17 cellular contexts compared by ENCODE assay signal in the genomic region with DNA sequence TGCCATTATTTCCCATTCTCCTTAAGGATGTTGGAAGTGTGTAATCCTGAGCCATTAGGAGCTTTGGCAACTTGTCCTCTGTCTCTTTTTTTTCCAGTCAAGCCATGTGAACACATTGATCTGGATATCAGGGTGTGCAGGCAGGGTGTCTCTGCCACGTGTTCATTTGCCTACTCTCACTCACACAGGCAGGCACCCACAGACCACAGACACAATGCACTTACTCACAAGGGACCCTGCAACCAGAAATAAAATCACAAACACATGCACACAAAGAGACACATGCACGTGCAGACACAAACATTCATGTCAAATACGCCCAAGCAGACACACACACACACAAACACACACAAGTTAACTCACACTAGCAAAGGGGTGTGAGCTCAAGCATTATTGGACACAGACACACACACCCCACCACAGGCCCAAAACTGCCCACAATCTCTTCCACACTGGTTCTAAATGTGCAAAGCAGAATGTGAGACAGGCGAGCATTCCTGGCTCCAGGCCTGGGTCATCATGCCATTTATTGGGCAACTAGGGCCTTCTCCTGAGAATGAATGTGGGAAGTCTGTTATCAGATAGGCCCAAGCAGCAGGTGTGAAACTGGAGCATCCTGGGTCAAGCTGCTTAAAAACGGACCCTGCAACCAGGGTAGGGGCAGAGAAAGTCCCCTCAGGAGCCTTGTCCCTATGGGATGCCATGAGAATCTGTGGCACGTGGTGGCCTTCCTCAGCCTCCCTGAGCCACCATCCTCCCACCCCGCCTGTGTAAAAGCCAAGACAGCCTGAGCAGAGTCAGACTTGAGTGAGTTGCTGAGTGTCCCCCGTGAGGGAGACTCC.
A peak's percentile ranks its signal among the peaks of the same experiment; 100 is the strongest.
DNase-seq lines count a peak whose midpoint lies in the region; ATAC-seq, FAIRE-seq and TF ChIP-seq lines count a peak whose summit lies in the region.
"Had no signal": no experiment of that assay in that cellular context is flagged by ENCODE, and none has a peak within 500 bp of the region (broad histone marks: within the 10 kb centered on the region; RNA-seq: fewer than 3 reads in every experiment).

No MANE protein-coding gene starts in this region.

- no peak for FAIRE-seq in GM12878 (lab: Jason Lieb, UNC)
- FAIRE-seq: bronchial epithelial cell, frontal cortex had no signal

- WGBS in H9 (ENCODE audit: extremely low coverage, insufficient read length, low lambda C conversion rate) = no CpG with 5 or more reads among the region's 8 CpGs
- 45% methylated on average over 8 of the region's 8 CpGs for WGBS in GM12878 (ENCODE audit: insufficient coverage, insufficient replicate concordance, low lambda C conversion rate, missing lambda C conversion rate)

- H3K23me2 ChIP-seq in H9 (ENCODE audit: insufficient read length, low read depth, low read length, poor library complexity, severe bottlenecking) = no peaks in the 10 kb centered on the region

- H3K4me2 ChIP-seq in BLaER1 treated with 17β-estradiol and CSF1 and Interleukin-3, amounts not matched to agents 10 nM and 100 nM = peak overlapping the region; percentile 70 to 79 (median 75)
- no peak overlapping the region for H3K4me2 ChIP-seq in H9 (ENCODE audit: insufficient read depth, insufficient read length, low read length)
- no peak overlapping the region for H3K4me2 ChIP-seq in GM12878 (ENCODE audit: control insufficient read depth, insufficient read depth)

- H3K79me1 ChIP-seq in H9 (ENCODE audit: insufficient read depth, low read depth, low read length, poor library complexity, severe bottlenecking) = no peaks in the 10 kb centered on the region

- H3K56ac ChIP-seq in H9 (ENCODE audit: insufficient read length, low read depth, low read length) = no peak overlapping the region

- no peak for TF ChIP-seq POLR2A in GM12878 (IDR thresholded peaks at IDR 0.05; ENCODE audit: low read depth, low read length)

- TF ChIP-seq CTCF in H9 (conservative IDR thresholded peaks at IDR 0.05) = no peak
- TF ChIP-seq CTCF in GM12878 (IDR thresholded peaks at IDR 0.05 in 2 of 3, conservative IDR thresholded peaks at IDR 0.05 in 1 of 3; ENCODE audit: control insufficient read depth in 2 of 3, extremely low read depth in 1 of 3, insufficient read depth in 1 of 3, low read depth in 3 of 3, low read length in 3 of 3) = no peak
- TF ChIP-seq CTCF in nephron progenitor cell (IDR thresholded peaks at IDR 0.05) = no peak

- peaks cover 43 to 65% (median 49%) of the 10 kb centered on the region in 10 experiments for H3K4me1 ChIP-seq in BLaER1 treated with 17β-estradiol and CSF1 and Interleukin-3, amounts not matched to agents 10 nM and 100 nM
- H3K4me1 ChIP-seq in H9 (ENCODE audit: insufficient read depth, low read length) (no peaks in the 10 kb centered on the region), GM12878 (ENCODE audit: control insufficient read depth, insufficient read depth, low read length) (no peaks in the 10 kb centered on the region)

- H2BK5ac ChIP-seq in H9 (ENCODE audit: insufficient read length, low read length) = no peak overlapping the region

- H3K9me3 Mint-ChIP-seq in H9 (peaks cover 55 to 80% of the 10 kb centered on the region in 2 experiments), nephron progenitor cell (peaks cover 62% of the 10 kb centered on the region)

- H3K9me3 ChIP-seq in BLaER1 treated with 17β-estradiol and CSF1 and Interleukin-3, amounts not matched to agents 10 nM and 100 nM (replicated peaks in 1 of 11) = no peaks in the 10 kb centered on the region
- H3K9me3 ChIP-seq in H9 (ENCODE audit: control insufficient read depth, low read depth, low read length) = no peaks in the 10 kb centered on the region
- H3K9me3 ChIP-seq in GM12878 (replicated peaks; ENCODE audit: control insufficient read depth, insufficient read depth, low read length) = no peaks in the 10 kb centered on the region
- H3K9me3 ChIP-seq: upper lobe of left lung had no signal

- peaks cover 0 to 14% (median 0%) of the 10 kb centered on the region in 11 experiments; a peak in 7 of 22 replicates for H4K20me1 ChIP-seq in BLaER1 treated with 17β-estradiol and CSF1 and Interleukin-3, amounts not matched to agents 10 nM and 100 nM
- H4K20me1 ChIP-seq in H9 (ENCODE audit: control insufficient read depth, insufficient read depth, insufficient read length) (no peaks in the 10 kb centered on the region), GM12878 (ENCODE audit: control insufficient read depth, insufficient read depth) (no peaks in the 10 kb centered on the region)

- H3K4me3 ChIP-seq in BLaER1 treated with 17β-estradiol and CSF1 and Interleukin-3, amounts not matched to agents 10 nM and 100 nM = no peak overlapping the region
- no peak overlapping the region for H3K4me3 ChIP-seq in GM12878
- H3K4me3 ChIP-seq: upper lobe of left lung had no signal

- no peak for TF ChIP-seq RAD21 in GM12878 (IDR thresholded peaks at IDR 0.05; ENCODE audit: insufficient read depth, low read depth, low read length)

- H3K36me3 Mint-ChIP-seq in H9 (ENCODE audit: insufficient read depth in 1 of 3, low read depth in 3 of 3) = peaks cover 23 to 49% (median 46%) of the 10 kb centered on the region in 3 experiments
- H3K36me3 Mint-ChIP-seq in nephron progenitor cell (ENCODE audit: low read depth) = peaks cover 51% of the 10 kb centered on the region

- H3K79me2 ChIP-seq in H9 (ENCODE audit: insufficient read depth, low read length) (no peaks in the 10 kb centered on the region), GM12878 (ENCODE audit: control insufficient read depth, insufficient read depth, low read length) (no peaks in the 10 kb centered on the region)

- in situ Hi-C loops in GM12878 (cut with MboI) = no loop called here

- POLR2A ChIA-PET in GM12878 (lab: Charles Lee) = no interaction called here

- ATAC-seq in GM12878 = no peak
- no peak for ATAC-seq in HG02763 (IDR thresholded peaks at IDR 0.05; ENCODE audit: unreplicated experiment)

- H3K4me1 Mint-ChIP-seq in H9 (peaks cover 3 to 5% of the 10 kb centered on the region in 2 experiments; a peak in 2 of 4 replicates), nephron progenitor cell (no peaks in the 10 kb centered on the region)

- CTCF ChIA-PET in GM12878 (lab: Yijun Ruan, JAX) = interaction anchor here (1.2 kb wide), 1 partner anchor 11 kb away, joined by 6 read pairs; no protein-coding TSS in a partner anchor

- H3K27me3 Mint-ChIP-seq in H9 (ENCODE audit: low read depth) (peaks cover 1% of the 10 kb centered on the region; the same call in 1 of the 2 replicates), nephron progenitor cell (ENCODE audit: low read depth, poor library complexity) (peaks cover 5% of the 10 kb centered on the region)

- no peak overlapping the region for H3K4ac ChIP-seq in H9 (ENCODE audit: low read depth, low read length)

- BruUV-seq in GM12878 (replicated peaks; lab: Mats Ljungman, UMichigan) = no TSS peak

- intact Hi-C loops in GM12878 (cut with micrococcal nuclease; ENCODE audit: unreplicated experiment) = no loop called here

- peak overlapping the region in 2 of 11 experiments; percentile 85 to 93; a peak in 2 of 22 replicates for H3K27ac ChIP-seq in BLaER1 treated with 17β-estradiol and CSF1 and Interleukin-3, amounts not matched to agents 10 nM and 100 nM
- H3K27ac ChIP-seq in H9 (ENCODE audit: insufficient read length, low read depth, low read length) (no peak overlapping the region), GM12878 (ENCODE audit: control insufficient read depth, insufficient read depth) (no peak overlapping the region)
- H3K27ac ChIP-seq: C4-2B, upper lobe of left lung had no signal

- TF ChIP-seq EP300 in GM12878 (IDR thresholded peaks at IDR 0.05; ENCODE audit: borderline replicate concordance in 1 of 2, control insufficient read depth in 1 of 2, low read depth in 2 of 2, low read length in 2 of 2) = no peak

- H2AFZ ChIP-seq in H9 (ENCODE audit: low read length) (no peak overlapping the region), GM12878 (ENCODE audit: control insufficient read depth, low read depth, low read length) (no peak overlapping the region)

- H4K8ac ChIP-seq in H9 (replicated peaks; ENCODE audit: insufficient read length, low read depth, low read length) = peak overlapping the region; percentile 73

- H3K27ac Mint-ChIP-seq in H9 = no peak overlapping the region
- H3K27ac Mint-ChIP-seq in nephron progenitor cell = peak overlapping the region; percentile 78

- H2BK120ac ChIP-seq in H9 (ENCODE audit: low read depth, low read length, poor library complexity, severe bottlenecking) = no peak overlapping the region

- RAD21 ChIA-PET in GM12878 (lab: Charles Lee; ENCODE audit: unreplicated experiment) = no interaction called here

- H3K27me3 ChIP-seq in BLaER1 treated with 17β-estradiol and CSF1 and Interleukin-3, amounts not matched to agents 10 nM and 100 nM = peaks cover 0 to 13% (median 3%) of the 10 kb centered on the region in 11 experiments; a peak in 12 of 22 replicates
- H3K27me3 ChIP-seq in H9 (ENCODE audit: insufficient read depth, low read length) (no peaks in the 10 kb centered on the region), GM12878 (replicated peaks in 1 of 2; ENCODE audit: control insufficient read depth in 2 of 2, insufficient read depth in 2 of 2, low read length in 1 of 2) (no peaks in the 10 kb centered on the region)
- H3K27me3 ChIP-seq: upper lobe of left lung had no signal

- H4K91ac ChIP-seq in H9 (ENCODE audit: insufficient read length, low read depth, low read length) = no peak overlapping the region

- no peak overlapping the region for H2BK12ac ChIP-seq in H9 (ENCODE audit: insufficient read length, low read depth, low read length)

- no peak overlapping the region; the same call in 1 of the 2 replicates for H3K14ac ChIP-seq in H9 (ENCODE audit: insufficient read depth, low read length)

- no peak overlapping the region for H3K18ac ChIP-seq in H9 (ENCODE audit: insufficient read length, low read depth, low read length)

- 0 out of 22 replicates have a peak overlapping the region, but pooled peaks of 1 of the 11 experiments have one; percentile 29 for H3K9ac ChIP-seq in BLaER1 treated with 17β-estradiol and CSF1 and Interleukin-3, amounts not matched to agents 10 nM and 100 nM
- no peak overlapping the region for H3K9ac ChIP-seq in H9 (ENCODE audit: extremely low read depth, insufficient read length, low read length)
- H3K9ac ChIP-seq in GM12878 (ENCODE audit: control insufficient read depth, insufficient read depth, low read length) = no peak overlapping the region

- SMC1A ChIA-PET in GM12878 (lab: Charles Lee; ENCODE audit: uncharacterized antibody, unreplicated experiment) = interaction anchor here (1.7 kb wide), 1 partner anchor 185 kb away, joined by 5 read pairs; no protein-coding TSS in a partner anchor

- H3T11ph ChIP-seq in H9 (ENCODE audit: low read length) = no peak overlapping the region

- no peak overlapping the region for H3K4me3 Mint-ChIP-seq in H9
- H3K4me3 Mint-ChIP-seq in nephron progenitor cell = no peak overlapping the region

- H2BK20ac ChIP-seq in H9 (ENCODE audit: low read depth, low read length, poor library complexity, severe bottlenecking) = no peak overlapping the region

- H3K36me3 ChIP-seq in BLaER1 treated with 17β-estradiol and CSF1 and Interleukin-3, amounts not matched to agents 10 nM and 100 nM = peaks cover 0 to 21% (median 6%) of the 10 kb centered on the region in 11 experiments; a peak in 5 of 22 replicates
- H3K36me3 ChIP-seq in GM12878 (ENCODE audit: control insufficient read depth in 2 of 2, insufficient read depth in 2 of 2, low read length in 1 of 2) = no peaks in the 10 kb centered on the region; a peak in 3 of 4 replicates

- H4K5ac ChIP-seq in H9 (ENCODE audit: insufficient read length, low read depth, low read length) = no peak overlapping the region

- H2BK15ac ChIP-seq in H9 (ENCODE audit: low read depth, low read length) = no peak overlapping the region

- no peak overlapping the region for H2AK5ac ChIP-seq in H9 (ENCODE audit: insufficient read length, low read length)

- no peak overlapping the region for H3K23ac ChIP-seq in H9 (ENCODE audit: insufficient read length, low read depth, low read length)

- DNase-seq in H9 (no peak), GM12878 (ENCODE audit: low read depth, low spot score) (no peak), nephron progenitor cell (no peak), NCI-H774 (lab: John Stamatoyannopoulos, UW) (no peak), NCI-H510A treated with DMSO at 0.1 percent for 48 hours (lab: John Stamatoyannopoulos, UW) (no peak)
- DNase-seq: activated gamma-delta T cell treated with Interleukin-2 at 50 U/mL for 16 hours; Kasumi-1; NCI-H1436 treated with DMSO at 0.1 percent for 48 hours; NCI-H226; stimulated activated CD4-positive, alpha-beta T cell treated with anti-CD3 and anti-CD28 coated beads, Interleukin-1b, Interleukin-23, amount 100 ng/mL, for 48 hours; T1000 had no signal

Comparison
In these comparisons a context has a peak if more than half of its experiments do, and no peak if none do; other contexts are left out.
1. H3K4me2 ChIP-seq: peak in BLaER1 treated with 17β-estradiol and CSF1 and Interleukin-3, amounts not matched to agents 10 nM and 100 nM (11 of 11); none in H9 (single experiment) and GM12878 (single experiment).